2 cellular contexts compared by ENCODE assay signal in the genomic region with DNA sequence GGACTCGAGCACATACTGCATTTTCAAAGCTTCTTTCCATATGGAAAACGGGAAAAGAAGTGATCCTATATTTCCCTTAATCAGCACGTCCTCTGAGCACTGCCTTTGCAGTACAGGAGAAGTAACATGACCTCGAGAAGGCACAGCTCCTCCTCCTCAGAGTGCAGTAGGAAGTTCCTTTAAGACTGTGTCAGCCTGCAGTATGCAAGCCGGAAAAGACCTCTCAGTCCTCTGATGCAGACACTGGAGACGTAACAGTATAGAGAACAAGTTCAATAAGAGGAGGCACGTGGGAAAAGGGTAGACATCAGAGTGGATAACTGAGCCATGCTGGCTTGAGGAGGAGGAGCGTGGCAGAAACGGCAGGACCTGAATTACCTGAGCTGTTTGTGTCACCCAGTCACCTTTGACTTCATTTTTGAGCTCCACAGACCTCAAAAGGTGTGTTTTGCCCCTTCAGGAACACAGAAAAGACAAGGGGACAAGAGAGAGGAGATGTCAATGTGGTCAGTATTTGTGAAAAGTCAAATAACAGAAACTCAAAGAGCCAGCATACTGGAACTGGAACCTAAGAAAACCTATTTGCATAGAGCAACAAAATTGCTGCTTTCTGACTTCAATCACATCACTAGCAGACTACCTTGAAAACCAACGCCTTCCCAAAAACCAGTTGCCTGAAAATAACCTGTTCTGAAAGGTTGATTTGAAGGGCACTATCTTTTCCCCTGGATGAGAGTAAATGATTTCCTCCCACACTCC.
TF ChIP-seq lines count a peak whose summit lies in the region.

No MANE protein-coding gene starts in this region.

TF ChIP-seq in WTC11, 78 proteins besides CTCF, POLR2A, EP300 and RAD21 (continues in another document):
- no peak for TF ChIP-seq HMGA2 (CRISPR knock-in tag; IDR thresholded peaks at IDR 0.05)
- TF ChIP-seq, protein P1, sequence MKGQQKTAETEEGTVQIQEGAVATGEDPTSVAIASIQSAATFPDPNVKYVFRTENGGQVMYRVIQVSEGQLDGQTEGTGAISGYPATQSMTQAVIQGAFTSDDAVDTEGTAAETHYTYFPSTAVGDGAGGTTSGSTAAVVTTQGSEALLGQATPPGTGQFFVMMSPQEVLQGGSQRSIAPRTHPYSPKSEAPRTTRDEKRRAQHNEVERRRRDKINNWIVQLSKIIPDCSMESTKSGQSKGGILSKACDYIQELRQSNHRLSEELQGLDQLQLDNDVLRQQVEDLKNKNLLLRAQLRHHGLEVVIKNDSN (CRISPR knock-in tag; IDR thresholded peaks at IDR 0.05), result no peak
- no peak for TF ChIP-seq PREB (CRISPR knock-in tag; IDR thresholded peaks at IDR 0.05; ENCODE audit: borderline replicate concordance)
- no peak for TF ChIP-seq IRF2 (CRISPR knock-in tag; IDR thresholded peaks at IDR 0.05; ENCODE audit: borderline replicate concordance, low read depth)
- TF ChIP-seq, protein P2, sequence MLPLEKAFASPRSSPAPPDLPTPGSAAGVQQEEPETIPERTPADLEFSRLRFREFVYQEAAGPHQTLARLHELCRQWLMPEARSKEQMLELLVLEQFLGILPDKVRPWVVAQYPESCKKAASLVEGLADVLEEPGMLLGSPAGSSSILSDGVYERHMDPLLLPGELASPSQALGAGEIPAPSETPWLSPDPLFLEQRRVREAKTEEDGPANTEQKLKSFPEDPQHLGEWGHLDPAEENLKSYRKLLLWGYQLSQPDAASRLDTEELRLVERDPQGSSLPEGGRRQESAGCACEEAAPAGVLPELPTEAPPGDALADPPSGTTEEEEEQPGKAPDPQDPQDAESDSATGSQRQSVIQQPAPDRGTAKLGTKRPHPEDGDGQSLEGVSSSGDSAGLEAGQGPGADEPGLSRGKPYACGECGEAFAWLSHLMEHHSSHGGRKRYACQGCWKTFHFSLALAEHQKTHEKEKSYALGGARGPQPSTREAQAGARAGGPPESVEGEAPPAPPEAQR (CRISPR knock-in tag; IDR thresholded peaks at IDR 0.05), result no peak
- TF ChIP-seq, protein P3, sequence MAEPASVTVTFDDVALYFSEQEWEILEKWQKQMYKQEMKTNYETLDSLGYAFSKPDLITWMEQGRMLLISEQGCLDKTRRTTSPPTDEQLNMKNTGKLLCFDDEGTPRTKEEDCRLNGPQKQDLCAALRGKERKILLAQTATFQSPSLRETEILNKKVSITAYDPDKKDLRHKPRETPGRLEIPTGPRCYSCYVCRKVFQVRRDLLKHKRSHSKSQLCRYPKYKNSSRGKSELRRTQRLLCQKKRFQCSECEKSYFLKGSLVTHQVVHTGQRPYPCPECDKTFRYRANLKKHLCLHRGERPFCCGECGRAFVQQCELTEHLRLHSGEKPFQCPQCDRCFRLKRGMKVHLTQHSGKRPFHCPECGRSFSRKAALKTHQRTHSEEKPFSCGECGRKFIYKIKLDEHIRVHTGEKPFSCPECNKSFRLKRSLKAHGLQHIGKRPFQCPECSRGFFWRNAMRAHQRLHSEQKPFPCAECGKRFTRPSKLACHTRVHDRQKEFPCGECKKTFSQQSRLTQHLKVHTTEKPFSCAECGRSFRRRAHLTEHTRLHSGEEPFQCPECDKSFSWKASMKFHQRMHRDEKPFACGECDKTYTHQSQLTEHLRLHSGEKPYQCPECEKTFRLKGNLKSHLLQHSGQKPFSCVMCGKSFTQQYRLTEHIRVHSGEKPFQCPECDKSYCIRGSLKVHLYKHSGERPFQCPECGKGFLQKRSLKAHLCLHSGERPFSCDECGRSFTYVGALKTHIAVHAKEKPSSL (CRISPR knock-in tag; conservative IDR thresholded peaks at IDR 0.05), result no peak
- TF ChIP-seq RELA (CRISPR knock-in tag; IDR thresholded peaks at IDR 0.05; ENCODE audit: borderline replicate concordance), result no peak
- no peak for TF ChIP-seq ZNF423 (CRISPR knock-in tag; IDR thresholded peaks at IDR 0.05)
- TF ChIP-seq JUN (CRISPR knock-in tag; IDR thresholded peaks at IDR 0.05), result no peak
- TF ChIP-seq TP53 (CRISPR knock-in tag; IDR thresholded peaks at IDR 0.05), result no peak
- TF ChIP-seq, protein P4, sequence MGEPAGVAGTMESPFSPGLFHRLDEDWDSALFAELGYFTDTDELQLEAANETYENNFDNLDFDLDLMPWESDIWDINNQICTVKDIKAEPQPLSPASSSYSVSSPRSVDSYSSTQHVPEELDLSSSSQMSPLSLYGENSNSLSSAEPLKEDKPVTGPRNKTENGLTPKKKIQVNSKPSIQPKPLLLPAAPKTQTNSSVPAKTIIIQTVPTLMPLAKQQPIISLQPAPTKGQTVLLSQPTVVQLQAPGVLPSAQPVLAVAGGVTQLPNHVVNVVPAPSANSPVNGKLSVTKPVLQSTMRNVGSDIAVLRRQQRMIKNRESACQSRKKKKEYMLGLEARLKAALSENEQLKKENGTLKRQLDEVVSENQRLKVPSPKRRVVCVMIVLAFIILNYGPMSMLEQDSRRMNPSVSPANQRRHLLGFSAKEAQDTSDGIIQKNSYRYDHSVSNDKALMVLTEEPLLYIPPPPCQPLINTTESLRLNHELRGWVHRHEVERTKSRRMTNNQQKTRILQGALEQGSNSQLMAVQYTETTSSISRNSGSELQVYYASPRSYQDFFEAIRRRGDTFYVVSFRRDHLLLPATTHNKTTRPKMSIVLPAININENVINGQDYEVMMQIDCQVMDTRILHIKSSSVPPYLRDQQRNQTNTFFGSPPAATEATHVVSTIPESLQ (CRISPR knock-in tag; IDR thresholded peaks at IDR 0.05), result no peak

TF ChIP-seq in H1, 55 proteins besides CTCF, POLR2A, EP300 and RAD21:
- TF ChIP-seq KDM4A (IDR thresholded peaks at IDR 0.05; ENCODE audit: low read depth, low read length, severe bottlenecking) (no peak), MAFK (IDR thresholded peaks at IDR 0.05; ENCODE audit: low read depth, low read length) (peak; percentile 26; the same call in 1 of the 2 replicates)
